8 cellular contexts compared by ENCODE assay signal in genomic region chr12:40010899-40011774, GRCh38.
DNase-seq lines count a peak whose midpoint lies in the region; ATAC-seq and TF ChIP-seq lines count a peak whose summit lies in the region.

No MANE protein-coding gene starts in this region.

- TF ChIP-seq POLR2A in adrenal gland (IDR thresholded peaks at IDR 0.05) = no peak
- TF ChIP-seq POLR2A in gastrocnemius medialis (IDR thresholded peaks at IDR 0.05) = no peak

- in situ Hi-C loops in gastrocnemius medialis (cut with MboI; ENCODE audit: low sequenced_read_pairs in 4 of 4) = loop anchor here (5.0 to 25.0 kb wide), 2 partner anchors 101 kb away; partner anchors contain the start of gene SLC2A13 (in 1 of the 4)

- no peak overlapping the region for H3K4me3 ChIP-seq in SJCRH30
- H3K4me3 ChIP-seq in adrenal gland = peak overlapping the region in 1 of 4 donors; percentile 43
- peak overlapping the region; percentile 11 to 39 for H3K4me3 ChIP-seq in right atrium auricular region
- H3K4me3 ChIP-seq in gastrocnemius medialis = peak overlapping the region in 3 of 4 donors; percentile 33 to 39 (median 34)

- peak; percentile 28 for DNase-seq in GM04503 (ENCODE audit: low read depth)
- peak; percentile 22 for DNase-seq in HuH-7.5 (ENCODE audit: low spot score)
- DNase-seq in SJCRH30 = peak; percentile 43 to 78
- DNase-seq in adrenal gland = peak; percentile 44 to 83 (median 66)
- DNase-seq in right atrium auricular region (ENCODE audit: low spot score) = peak; percentile 77
- peak; percentile 12 to 46 for DNase-seq in gastrocnemius medialis
- DNase-seq in occipital lobe (lab: John Stamatoyannopoulos, UW) = no peak

- H3K27me3 ChIP-seq in SJCRH30 = no peaks in the 10 kb centered on the region
- no peaks in the 10 kb centered on the region for H3K27me3 ChIP-seq in adrenal gland
- H3K27me3 ChIP-seq in right atrium auricular region = no peaks in the 10 kb centered on the region
- no peaks in the 10 kb centered on the region for H3K27me3 ChIP-seq in gastrocnemius medialis

- ATAC-seq in GM21619 (IDR thresholded peaks at IDR 0.05; ENCODE audit: unreplicated experiment) (peak; percentile 92), gastrocnemius medialis (peak; percentile 93 to 95)

- peak in 5 of 6 experiments; percentile 72 to 86 (median 77) for TF ChIP-seq CTCF in adrenal gland (IDR thresholded peaks at IDR 0.05)
- TF ChIP-seq CTCF in right atrium auricular region (IDR thresholded peaks at IDR 0.05) = peak; percentile 67 to 91
- peak; percentile 21 to 75 (median 52) for TF ChIP-seq CTCF in gastrocnemius medialis (IDR thresholded peaks at IDR 0.05 in 4 of 5, conservative IDR thresholded peaks at IDR 0.05 in 1 of 5)

- H3K4me1 ChIP-seq in SJCRH30 = peaks cover 2% of the 10 kb centered on the region; the same call in 1 of the 2 replicates
- H3K4me1 ChIP-seq in adrenal gland (replicated peaks in 1 of 2) = peaks cover 0 to 17% of the 10 kb centered on the region in 2 donors
- H3K4me1 ChIP-seq in right atrium auricular region = peaks cover 0 to 18% of the 10 kb centered on the region in 2 donors
- peaks cover 5% of the 10 kb centered on the region in 2 donors for H3K4me1 ChIP-seq in gastrocnemius medialis

- intact Hi-C loops in adrenal gland (cut with DNase I) (loop anchor here (5.0 kb wide), 1 partner anchor 96 kb away; the partner anchor contains the start of gene SLC2A13 (in 2 of the 2)), gastrocnemius medialis (cut with DNase I; ENCODE audit: low total_unique reads) (loop anchor here (1.0 kb wide), 1 partner anchor 95 kb away; the partner anchor contains the start of gene SLC2A13)

- H3K36me3 ChIP-seq in SJCRH30 (no peaks in the 10 kb centered on the region), adrenal gland (replicated peaks in 1 of 2) (no peaks in the 10 kb centered on the region), right atrium auricular region (no peaks in the 10 kb centered on the region), gastrocnemius medialis (no peaks in the 10 kb centered on the region)

- H3K9me3 ChIP-seq in SJCRH30 (replicated peaks) = no peaks in the 10 kb centered on the region
- no peaks in the 10 kb centered on the region for H3K9me3 ChIP-seq in adrenal gland (replicated peaks in 1 of 3)
- no peaks in the 10 kb centered on the region for H3K9me3 ChIP-seq in right atrium auricular region
- H3K9me3 ChIP-seq in gastrocnemius medialis = no peaks in the 10 kb centered on the region

- 56 to 62% (median 59%) methylated on average over 11 of the region's 11 CpGs for WGBS in adrenal gland, 4 donors

- H3K27ac ChIP-seq in SJCRH30 (no peak overlapping the region), adrenal gland (peak overlapping the region in 1 of 5 donors; percentile 15), right atrium auricular region (peak overlapping the region; percentile 23 to 45), gastrocnemius medialis (peak overlapping the region in 1 of 4 donors; percentile 13)
